ENCODE assay signal across 27 cellular contexts in genomic region chr11:96086111-96086510, GRCh38.
"Had no signal": no experiment of that assay in that cellular context is flagged by ENCODE, and none has a peak within 500 bp of the region (broad histone marks: within the 10 kb centered on the region; RNA-seq: fewer than 3 reads in every experiment).

No MANE protein-coding gene starts in this region.

- H3K27me3 Mint-ChIP-seq: activated CD4-positive, alpha-beta T cell treated with anti-CD3 and anti-CD28 coated beads, Interleukin-2, amount 10 ng/mL, durations not matched to agents 24 days and 14 days; activated CD8-positive, alpha-beta memory T cell treated with anti-CD3 and anti-CD28 coated beads, Interleukin-2, amount 10 ng/mL, durations not matched to agents 7 days and 5 days; IgD-negative memory B cell had no signal

- H3K27ac ChIP-seq: adrenal gland, body of pancreas, breast epithelium, SJCRH30, SK-N-MC, WERI-Rb-1 had no signal

- H3K27ac Mint-ChIP-seq: activated CD4-positive, alpha-beta T cell treated with anti-CD3 and anti-CD28 coated beads, Interleukin-2, amount 10 ng/mL, durations not matched to agents 24 days and 14 days; activated CD8-positive, alpha-beta memory T cell treated with anti-CD3 and anti-CD28 coated beads, Interleukin-2, amount 10 ng/mL, durations not matched to agents 7 days and 5 days; IgD-negative memory B cell had no signal

- H3K27me3 ChIP-seq: adrenal gland, body of pancreas, breast epithelium, SJCRH30 had no signal

- H3K4me3 Mint-ChIP-seq: activated CD8-positive, alpha-beta memory T cell treated with anti-CD3 and anti-CD28 coated beads, Interleukin-2, amount 10 ng/mL, durations not matched to agents 7 days and 5 days; IgD-negative memory B cell had no signal

- H3K4me1 ChIP-seq: breast epithelium had no signal

- ATAC-seq: activated CD8-positive, alpha-beta memory T cell treated with anti-CD3 and anti-CD28 coated beads, Interleukin-2, amount 10 ng/mL, durations not matched to agents 7 days and 5 days; body of pancreas; Panc1 had no signal

- H3K9me3 Mint-ChIP-seq: activated naive CD4-positive, alpha-beta T cell treated with anti-CD3 and anti-CD28 coated beads, Interleukin-2, amount 50 U/mL, for 72 hours; IgD-negative memory B cell had no signal

- H3K36me3 ChIP-seq: adrenal gland, breast epithelium, SJCRH30 had no signal

- H3K4me3 ChIP-seq: adrenal gland, body of pancreas, breast epithelium, SJCRH30, SK-N-MC had no signal

- DNase-seq: activated CD4-positive, alpha-beta T cell treated with anti-CD3 and anti-CD28 coated beads for 1 hour; activated CD4-positive, alpha-beta T cell treated with anti-CD3 and anti-CD28 coated beads, Interleukin-2, amount 10 ng/mL, durations not matched to agents 24 days and 14 days; activated CD4-positive, alpha-beta T cell treated with anti-CD3 and anti-CD28 coated beads, Interleukin-2, amount 50 U/mL, for 48 hours; activated CD4-positive, CD25-positive, alpha-beta regulatory T cell; activated CD8-positive, alpha-beta memory T cell treated with anti-CD3 and anti-CD28 coated beads for 24 hours; activated CD8-positive, alpha-beta memory T cell treated with anti-CD3 and anti-CD28 coated beads, Interleukin-2, amount 10 ng/mL, durations not matched to agents 7 days and 5 days; activated CD8-positive, alpha-beta memory T cell treated with anti-CD3 and anti-CD28 coated beads, Interleukin-2, amount 50 U/mL, for 48 hours; activated gamma-delta T cell treated with Interleukin-2 at 50 U/mL for 16 hours; adrenal gland; body of pancreas; Karpas-422; KBM-7; NCI-H1105; NCI-H1417 treated with DMSO at 0.1 percent for 48 hours; NCI-H187 treated with DMSO at 0.1 percent for 48 hours; NCI-H2081; NCI-H345; NCI-H524 treated with DMSO at 0.1 percent for 48 hours; SHP77; SJCRH30; T1000; WERI-Rb-1 had no signal

- H3K9me3 ChIP-seq: adrenal gland, body of pancreas, breast epithelium, SJCRH30 had no signal
